ENCODE assay signal across 8 cellular contexts in the genomic region with DNA sequence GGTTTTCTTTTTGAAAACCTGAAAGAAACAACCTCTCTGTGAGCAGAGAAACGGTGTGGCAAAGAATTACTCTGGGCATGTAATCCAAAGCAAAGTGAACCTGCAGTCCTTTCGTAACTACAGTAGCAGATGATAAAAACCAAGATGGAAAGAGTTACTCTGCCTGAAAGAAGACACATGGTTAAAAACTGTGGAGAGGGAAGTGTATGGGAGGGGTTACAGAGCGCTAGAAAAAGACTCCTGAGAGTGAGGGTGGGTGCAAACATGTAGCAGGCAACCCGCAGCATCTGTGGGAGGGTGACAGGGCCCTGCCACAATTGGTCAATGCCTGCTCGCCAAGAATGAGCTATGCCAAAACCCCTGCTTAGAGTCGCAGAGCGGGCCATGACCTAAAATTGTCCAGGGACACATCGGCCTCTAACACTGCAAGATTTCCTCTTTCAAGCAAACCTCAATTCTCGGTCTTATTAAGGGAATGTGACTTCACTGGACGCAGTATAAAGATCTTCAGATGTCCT. TPM values are rescaled to one million over a fixed set of nuclear protein-coding genes. Genes with fewer than 3 reads are reported as not detected.
A peak's percentile ranks its signal among the peaks of the same experiment; 100 is the strongest.
DNase-seq lines count a peak whose midpoint lies in the region; ATAC-seq, FAIRE-seq and TF ChIP-seq lines count a peak whose summit lies in the region.

No MANE protein-coding gene starts in this region.

- H3K27ac Mint-ChIP-seq in IgD-negative memory B cell (peak overlapping the region; percentile 98 to 100 (median 99)), glutamatergic neuron (ENCODE audit: unreplicated experiment) (peak overlapping the region; percentile 99)

- H3K4me3 ChIP-seq in retinal pigment epithelial cell (ENCODE audit: low read length) = peak overlapping the region; percentile 93

- H3K9me3 Mint-ChIP-seq in IgD-negative memory B cell = no peaks in the 10 kb centered on the region
- H3K9me3 Mint-ChIP-seq in glutamatergic neuron (ENCODE audit: unreplicated experiment) = peaks cover 7% of the 10 kb centered on the region

- H3K4me1 Mint-ChIP-seq in IgD-negative memory B cell = peaks cover 18 to 33% (median 32%) of the 10 kb centered on the region in 3 donors
- H3K4me1 Mint-ChIP-seq in glutamatergic neuron (ENCODE audit: low read depth, unreplicated experiment) = peaks cover 10% of the 10 kb centered on the region

- TF ChIP-seq CTCF in glutamatergic neuron (IDR thresholded peaks at IDR 0.05; ENCODE audit: partially characterized antibody, unreplicated experiment) = no peak
- TF ChIP-seq CTCF in retinal pigment epithelial cell (conservative IDR thresholded peaks at IDR 0.05; ENCODE audit: low read depth, low read length) = peak; percentile 18

- H3K36me3 Mint-ChIP-seq in IgD-negative memory B cell (peaks cover 5% of the 10 kb centered on the region), glutamatergic neuron (ENCODE audit: unreplicated experiment) (peaks cover 6% of the 10 kb centered on the region)

- ATAC-seq in GM19035 (IDR thresholded peaks at IDR 0.05; ENCODE audit: unreplicated experiment) (peak; percentile 11), GM18870 (IDR thresholded peaks at IDR 0.05; ENCODE audit: unreplicated experiment) (no peak)

- peak; percentile 59 for DNase-seq in AG08395 (ENCODE audit: low spot score)
- peak; percentile 70 to 74 for DNase-seq in activated T-cell treated with anti-CD3 and anti-CD28 coated beads, Interleukin-2, amount 50 U/mL, for 48 hours
- no peak for DNase-seq in glutamatergic neuron
- DNase-seq in retinal pigment epithelial cell (ENCODE audit: low read depth) = no peak
- DNase-seq in H54 (ENCODE audit: insufficient read length, low spot score) = no peak

- TF ChIP-seq POLR2A in H54 (IDR thresholded peaks at IDR 0.05; ENCODE audit: low read depth, low read length) = no peak

- FAIRE-seq in H54 (lab: Jason Lieb, UNC) = no peak

- H3K4me3 Mint-ChIP-seq in IgD-negative memory B cell = peak overlapping the region; percentile 89 to 97 (median 94)
- H3K4me3 Mint-ChIP-seq in glutamatergic neuron (ENCODE audit: unreplicated experiment) = peak overlapping the region; percentile 89

- H3K27me3 Mint-ChIP-seq in IgD-negative memory B cell (no peaks in the 10 kb centered on the region), glutamatergic neuron (ENCODE audit: unreplicated experiment) (peaks cover 7% of the 10 kb centered on the region)

RNA-seq across cellular contexts. Expression of a gene that starts 0.8 kb away (rescaled TPM):
- 45.6 TPM for polyA plus RNA-seq in IgD-negative memory B cell
- total RNA-seq in glutamatergic neuron (ENCODE audit: unreplicated experiment) = 58.2 TPM

RNA-seq across cellular contexts. Expression of a gene that starts 18.6 kb away (rescaled TPM):
- polyA plus RNA-seq in IgD-negative memory B cell = not detected
- total RNA-seq in glutamatergic neuron (ENCODE audit: unreplicated experiment) = 6.4 TPM

RNA-seq across cellular contexts. Expression of a gene that starts 39.7 kb away (rescaled TPM):
- polyA plus RNA-seq in IgD-negative memory B cell = 0.19 TPM
- total RNA-seq in glutamatergic neuron (ENCODE audit: unreplicated experiment) = not detected

RNA-seq across cellular contexts. Expression of a gene that starts 42.8 kb away (rescaled TPM):
- 19.7 TPM for polyA plus RNA-seq in IgD-negative memory B cell
- 144 TPM for total RNA-seq in glutamatergic neuron (ENCODE audit: unreplicated experiment)

RNA-seq across cellular contexts. Expression of a gene that starts 46.3 kb away (rescaled TPM):
- polyA plus RNA-seq in IgD-negative memory B cell = not detected
- total RNA-seq in glutamatergic neuron (ENCODE audit: unreplicated experiment) = not detected

Comparison
In these comparisons a context has a peak if more than half of its experiments do, and no peak if none do; other contexts are left out.
1. DNase-seq: peak in AG08395 (single experiment) and activated T-cell treated with anti-CD3 and anti-CD28 coated beads, Interleukin-2, amount 50 U/mL, for 48 hours (2 of 2); none in glutamatergic neuron (single experiment), retinal pigment epithelial cell (single experiment) and H54 (single experiment).